23 cellular contexts compared by ENCODE assay signal in the genomic region with DNA sequence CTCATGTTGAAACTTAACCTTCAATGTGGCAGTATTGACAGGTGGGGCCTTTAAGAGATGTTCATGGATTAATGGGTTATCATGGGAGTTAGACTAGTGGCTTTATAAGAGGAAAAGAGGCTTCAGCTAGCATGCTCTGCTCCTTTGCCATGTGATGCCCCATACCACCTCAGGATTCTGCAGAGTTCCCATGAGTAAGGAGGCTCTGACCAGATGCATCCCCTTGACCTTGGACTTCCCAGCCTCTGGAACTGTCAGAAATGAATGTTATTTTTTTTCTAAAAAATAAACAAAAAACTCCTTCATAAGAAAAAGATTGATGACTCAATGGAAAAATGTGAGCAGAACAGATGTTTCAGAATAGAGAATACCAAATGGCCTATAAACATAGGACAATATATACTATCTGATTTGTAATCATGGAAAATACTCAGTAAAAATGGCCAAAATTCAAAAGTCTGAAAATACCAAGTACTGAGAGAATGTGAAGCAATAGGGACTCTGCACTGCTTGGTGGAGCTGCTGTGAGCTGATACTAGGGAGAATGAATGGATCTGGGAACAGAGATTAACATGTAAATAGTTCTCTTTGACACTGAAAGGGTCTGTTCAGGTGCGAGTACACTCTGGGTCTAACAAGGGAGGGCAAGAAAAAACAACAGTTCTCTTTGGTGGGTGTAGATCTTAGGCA. TPM values are rescaled to one million over a fixed set of nuclear protein-coding genes. Genes with fewer than 3 reads are reported as not detected.
DNase-seq lines count a peak whose midpoint lies in the region; ATAC-seq and TF ChIP-seq lines count a peak whose summit lies in the region.
"Had no signal": no experiment of that assay in that cellular context is flagged by ENCODE, and none has a peak within 500 bp of the region (broad histone marks: within the 10 kb centered on the region; RNA-seq: fewer than 3 reads in every experiment).

No MANE protein-coding gene starts in this region.

- no peak overlapping the region for H3K4me2 ChIP-seq in GM23248 (ENCODE audit: unreplicated experiment)

- peaks cover 27 to 43% of the 10 kb centered on the region in 2 donors for H3K36me3 Mint-ChIP-seq in CD4-positive, alpha-beta memory T cell
- peaks cover 62% of the 10 kb centered on the region for H3K36me3 Mint-ChIP-seq in activated naive CD8-positive, alpha-beta T cell treated with anti-CD3 and anti-CD28 coated beads, Interleukin-2, amount 50 U/mL, for 24 hours (ENCODE audit: low read depth)

- DNase-seq in CD4-positive, alpha-beta memory T cell = no peak
- DNase-seq in GM23248 (peak; percentile 8), iPS-NIHi11 (ENCODE audit: low spot score) (peak; percentile 25), colonic mucosa (no peak), NCI-H446 (lab: John Stamatoyannopoulos, UW) (no peak), lower lobe of right lung (no peak)
- DNase-seq in activated naive CD8-positive, alpha-beta T cell treated with anti-CD3 and anti-CD28 coated beads, Interleukin-2, amount 50 U/mL, for 24 hours = no peak
- DNase-seq: activated B cell treated with CpG ODN at 0.5 μM for 24 hours; activated gamma-delta T cell treated with Interleukin-2 at 50 U/mL for 16 hours; cortex of kidney; Kasumi-1; NCI-H1417; NCI-H526 treated with DMSO at 0.1 percent for 48 hours; SIG-M5; stimulated activated CD4-positive, alpha-beta T cell treated with anti-CD3 and anti-CD28 coated beads, Interleukin-4, amount 100 ng/mL, for 1 hour; substantia nigra; T-helper 1 cell had no signal

- in situ Hi-C loops in GM23248 (cut with MboI) = no loop called here

- H3K36me3 ChIP-seq in CD4-positive, alpha-beta memory T cell (ENCODE audit: insufficient read depth, low read length) = peaks cover 3% of the 10 kb centered on the region
- H3K36me3 ChIP-seq in GM23248 (ENCODE audit: low read depth) (no peaks in the 10 kb centered on the region), colonic mucosa (no peaks in the 10 kb centered on the region), lower lobe of right lung (no peaks in the 10 kb centered on the region)
- H3K36me3 ChIP-seq: prostate gland had no signal

- 44 to 83% methylated on average over 1 of the region's 1 CpG for WGBS in GM23248 (ENCODE audit: low coverage in 1 of 2, low lambda C conversion rate in 2 of 2, missing lambda C conversion rate in 2 of 2), 2 experiments

- H2AFZ ChIP-seq in GM23248 = no peak overlapping the region

- peaks cover 50 to 93% (median 70%) of the 10 kb centered on the region in 4 donors for H3K4me1 Mint-ChIP-seq in CD4-positive, alpha-beta memory T cell
- peaks cover 69% of the 10 kb centered on the region for H3K4me1 Mint-ChIP-seq in activated naive CD8-positive, alpha-beta T cell treated with anti-CD3 and anti-CD28 coated beads, Interleukin-2, amount 50 U/mL, for 24 hours

- no peaks in the 10 kb centered on the region for H3K9me2 ChIP-seq in GM23248 (ENCODE audit: insufficient read depth)

- no peak overlapping the region for H3K9ac ChIP-seq in GM23248
- no peak overlapping the region for H3K9ac ChIP-seq in colonic mucosa (ENCODE audit: low read depth in 2 of 2, low read length in 2 of 2)

- H3K27me3 Mint-ChIP-seq in CD4-positive, alpha-beta memory T cell = no peaks in the 10 kb centered on the region
- no peaks in the 10 kb centered on the region for H3K27me3 Mint-ChIP-seq in activated naive CD8-positive, alpha-beta T cell treated with anti-CD3 and anti-CD28 coated beads, Interleukin-2, amount 50 U/mL, for 24 hours
- H3K27me3 Mint-ChIP-seq: activated B cell treated with CpG ODN at 0.5 μM for 24 hours, brain had no signal

- peak overlapping the region in 4 of 8 donors; percentile 2 to 16 (median 10) for H3K4me3 Mint-ChIP-seq in CD4-positive, alpha-beta memory T cell
- H3K4me3 Mint-ChIP-seq in activated naive CD8-positive, alpha-beta T cell treated with anti-CD3 and anti-CD28 coated beads, Interleukin-2, amount 50 U/mL, for 24 hours = no peak overlapping the region
- H3K4me3 Mint-ChIP-seq: activated B cell treated with CpG ODN at 0.5 μM for 24 hours had no signal

- no peak overlapping the region for H3K27ac ChIP-seq in CD4-positive, alpha-beta memory T cell (ENCODE audit: low read depth, low read length)
- H3K27ac ChIP-seq in GM23248 = no peak overlapping the region
- no peak overlapping the region for H3K27ac ChIP-seq in colonic mucosa
- H3K27ac ChIP-seq in lower lobe of right lung = no peak overlapping the region
- H3K27ac ChIP-seq: epithelial cell of prostate, prostate gland, skin epidermis had no signal

- intact Hi-C loops in CD4-positive, alpha-beta memory T cell (cut with micrococcal nuclease) = no loop called here
- intact Hi-C loops in colonic mucosa (cut with DNase I) = no loop called here
- intact Hi-C loops in lower lobe of right lung (cut with DNase I) = no loop called here

- no peak for TF ChIP-seq CTCF in colonic mucosa (IDR thresholded peaks at IDR 0.05)
- no peak for TF ChIP-seq CTCF in lower lobe of right lung (IDR thresholded peaks at IDR 0.05)

- H3K27me3 ChIP-seq in CD4-positive, alpha-beta memory T cell (ENCODE audit: insufficient read depth, low read length) = no peaks in the 10 kb centered on the region
- H3K27me3 ChIP-seq in GM23248 (replicated peaks; ENCODE audit: insufficient read depth) (no peaks in the 10 kb centered on the region), colonic mucosa (no peaks in the 10 kb centered on the region), lower lobe of right lung (ENCODE audit: low read depth) (no peaks in the 10 kb centered on the region)

- peaks cover 8% of the 10 kb centered on the region; the same call in 1 of the 2 replicates for H4K20me1 ChIP-seq in GM23248 (ENCODE audit: insufficient read depth)

- H3K79me2 ChIP-seq in GM23248 (ENCODE audit: insufficient read depth) = peaks cover 100% of the 10 kb centered on the region

- H3K4me3 ChIP-seq in CD4-positive, alpha-beta memory T cell (ENCODE audit: low read length in 2 of 2) = no peak overlapping the region
- H3K4me3 ChIP-seq in GM23248 = no peak overlapping the region
- H3K4me3 ChIP-seq in colonic mucosa = no peak overlapping the region
- no peak overlapping the region for H3K4me3 ChIP-seq in lower lobe of right lung
- H3K4me3 ChIP-seq: lung, prostate gland, skin epidermis had no signal

- no peak for ATAC-seq in activated naive CD8-positive, alpha-beta T cell treated with anti-CD3 and anti-CD28 coated beads, Interleukin-2, amount 50 U/mL, for 24 hours
- ATAC-seq in HG02571 (IDR thresholded peaks at IDR 0.05; ENCODE audit: unreplicated experiment) = no peak
- ATAC-seq in lower lobe of right lung = no peak

- no peaks in the 10 kb centered on the region for H3K9me3 ChIP-seq in CD4-positive, alpha-beta memory T cell (ENCODE audit: control insufficient read depth in 1 of 2, low read length in 2 of 2)
- H3K9me3 ChIP-seq in GM23248 (ENCODE audit: low read depth) (no peaks in the 10 kb centered on the region), colonic mucosa (no peaks in the 10 kb centered on the region), lower lobe of right lung (no peaks in the 10 kb centered on the region)
- H3K9me3 ChIP-seq: prostate gland had no signal

- H3F3A ChIP-seq in GM23248 (ENCODE audit: insufficient read depth) = peaks cover 19% of the 10 kb centered on the region

- peaks cover 72% of the 10 kb centered on the region for H3K4me1 ChIP-seq in CD4-positive, alpha-beta memory T cell (ENCODE audit: insufficient read depth, low read length)
- peaks cover 28% of the 10 kb centered on the region for H3K4me1 ChIP-seq in GM23248 (ENCODE audit: insufficient read depth)
- peaks cover 8% of the 10 kb centered on the region for H3K4me1 ChIP-seq in colonic mucosa
- H3K4me1 ChIP-seq in lower lobe of right lung = peaks cover 31% of the 10 kb centered on the region
- H3K4me1 ChIP-seq: prostate gland had no signal

- POLR2A ChIA-PET in CD4-positive, alpha-beta memory T cell (lab: Charles Lee; ENCODE audit: partially characterized antibody) = interaction anchor here (1.1 kb wide), 1 partner anchor 16 kb away, joined by 3 read pairs; no protein-coding TSS in a partner anchor

- peak overlapping the region in 6 of 7 donors; percentile 3 to 80 (median 69) for H3K27ac Mint-ChIP-seq in CD4-positive, alpha-beta memory T cell
- H3K27ac Mint-ChIP-seq in activated naive CD8-positive, alpha-beta T cell treated with anti-CD3 and anti-CD28 coated beads, Interleukin-2, amount 50 U/mL, for 24 hours = peak overlapping the region; percentile 18
- H3K27ac Mint-ChIP-seq: activated B cell treated with CpG ODN at 0.5 μM for 24 hours had no signal

- CTCF ChIA-PET in CD4-positive, alpha-beta memory T cell (lab: Charles Lee; ENCODE audit: partially characterized antibody) = no interaction called here

- no peaks in the 10 kb centered on the region for H3K9me3 Mint-ChIP-seq in CD4-positive, alpha-beta memory T cell
- H3K9me3 Mint-ChIP-seq in activated naive CD8-positive, alpha-beta T cell treated with anti-CD3 and anti-CD28 coated beads, Interleukin-2, amount 50 U/mL, for 24 hours = no peaks in the 10 kb centered on the region
- H3K9me3 Mint-ChIP-seq: activated B cell treated with CpG ODN at 0.5 μM for 24 hours, brain had no signal

RNA-seq across cellular contexts. Expression of a gene that starts 7.4 kb away (rescaled TPM):
- total RNA-seq in CD4-positive, alpha-beta memory T cell = 10 to 100 TPM; 27.7 to 30.9 TPM
- 10 to 100 TPM in 1 of 2 donors, 1 to 10 TPM in 1; 6.9 to 18.6 TPM for polyA plus RNA-seq in CD4-positive, alpha-beta memory T cell
- 9.6 and 29.1 TPM in 2 replicates for total RNA-seq in GM23248 (2014; rRNA removed; shearing (Covaris generic))
- 9.3 and 9.7 TPM in 2 replicates for polyA plus RNA-seq in GM23248 (2016; fragmentation: Nextera tagmentation; extraction: Ambion mirVana)
- total RNA-seq in colonic mucosa = 10 to 100 TPM; 10.1 to 12.1 TPM
- total RNA-seq in lower lobe of right lung = 13.3 TPM

RNA-seq across cellular contexts. Expression of a gene that starts 25.7 kb away (rescaled TPM):
- total RNA-seq in CD4-positive, alpha-beta memory T cell = 10 to 100 TPM; 51.6 to 57.6 TPM
- polyA plus RNA-seq in CD4-positive, alpha-beta memory T cell = 10 to 100 TPM; 81.6 to 81.8 TPM
- 40.2 and 45.8 TPM in 2 replicates for total RNA-seq in GM23248 (2014; rRNA removed; shearing (Covaris generic))
- polyA plus RNA-seq in GM23248 (2016; fragmentation: Nextera tagmentation; extraction: Ambion mirVana) = 63.4 and 67.2 TPM in 2 replicates
- total RNA-seq in colonic mucosa (10 to 100 TPM; 41.7 to 60.3 TPM), lower lobe of right lung (30.6 TPM)

Comparison
In these comparisons a context has a peak if more than half of its experiments do, and no peak if none do; other contexts are left out.
1. DNase-seq: peak in GM23248 (single experiment) and iPS-NIHi11 (single experiment); none in CD4-positive, alpha-beta memory T cell (0 of 5), activated naive CD8-positive, alpha-beta T cell treated with anti-CD3 and anti-CD28 coated beads, Interleukin-2, amount 50 U/mL, for 24 hours (single experiment), colonic mucosa (single experiment), NCI-H446 (0 of 2) and lower lobe of right lung (single experiment).